Comparison of ENCODE assay signal across 1 cellular context in the genomic region with DNA sequence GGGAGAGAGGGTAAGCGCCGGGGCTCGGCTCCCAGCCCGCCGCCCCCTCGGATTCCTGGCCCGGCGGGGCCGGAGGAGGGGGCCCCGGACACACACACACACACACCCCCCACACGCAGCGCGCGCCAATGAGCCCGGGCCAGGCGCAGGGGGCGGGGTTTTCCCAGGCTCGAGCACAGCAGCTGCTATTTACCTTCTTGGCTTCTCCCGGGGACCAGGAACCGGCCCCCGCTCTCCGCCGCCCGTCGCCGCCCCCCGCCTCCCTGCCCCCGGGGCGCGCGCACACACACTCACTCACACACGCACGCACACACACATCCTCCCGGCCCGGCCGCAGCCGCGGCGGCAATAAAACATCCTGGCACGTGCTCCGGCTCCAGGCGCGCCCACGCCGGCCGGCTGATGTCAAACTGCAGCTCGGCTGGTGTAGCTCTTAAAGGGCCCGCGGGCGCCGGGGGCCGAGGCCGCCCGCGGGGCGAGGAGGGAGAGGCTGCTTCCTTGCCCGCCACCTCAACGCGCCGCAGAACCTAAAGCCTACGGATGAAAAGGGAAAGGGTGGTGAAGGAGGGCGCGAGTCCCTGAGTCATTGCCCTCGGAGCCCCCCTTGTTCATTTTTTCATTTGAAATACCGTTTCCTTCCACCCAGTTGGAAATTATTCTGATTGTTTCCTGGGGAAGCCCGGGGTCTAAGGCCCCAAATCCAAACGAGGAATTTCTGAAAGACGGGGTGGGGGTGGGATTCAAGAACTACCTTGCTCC.
A peak's percentile ranks its signal among the peaks of the same experiment; 100 is the strongest.
TF ChIP-seq lines count a peak whose summit lies in the region.

No MANE protein-coding gene starts in this region.

TF ChIP-seq in HEK293, 187 proteins besides CTCF, POLR2A, EP300 and RAD21 (continued from another document and continues in another):
- TF ChIP-seq, protein P1, sequence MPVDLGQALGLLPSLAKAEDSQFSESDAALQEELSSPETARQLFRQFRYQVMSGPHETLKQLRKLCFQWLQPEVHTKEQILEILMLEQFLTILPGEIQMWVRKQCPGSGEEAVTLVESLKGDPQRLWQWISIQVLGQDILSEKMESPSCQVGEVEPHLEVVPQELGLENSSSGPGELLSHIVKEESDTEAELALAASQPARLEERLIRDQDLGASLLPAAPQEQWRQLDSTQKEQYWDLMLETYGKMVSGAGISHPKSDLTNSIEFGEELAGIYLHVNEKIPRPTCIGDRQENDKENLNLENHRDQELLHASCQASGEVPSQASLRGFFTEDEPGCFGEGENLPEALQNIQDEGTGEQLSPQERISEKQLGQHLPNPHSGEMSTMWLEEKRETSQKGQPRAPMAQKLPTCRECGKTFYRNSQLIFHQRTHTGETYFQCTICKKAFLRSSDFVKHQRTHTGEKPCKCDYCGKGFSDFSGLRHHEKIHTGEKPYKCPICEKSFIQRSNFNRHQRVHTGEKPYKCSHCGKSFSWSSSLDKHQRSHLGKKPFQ (tag by site-specific recombination; IDR thresholded peaks at IDR 0.05), result peak; percentile 96
- TF ChIP-seq ZNF248 (tag by site-specific recombination; IDR thresholded peaks at IDR 0.05) (no peak), ZNF777 (tag by site-specific recombination; IDR thresholded peaks at IDR 0.05; ENCODE audit: borderline replicate concordance) (no peak), ZNF221 (tag by site-specific recombination; IDR thresholded peaks at IDR 0.05; ENCODE audit: borderline replicate concordance) (no peak), ZNF658 (tag by site-specific recombination; IDR thresholded peaks at IDR 0.05) (no peak), ZNF214 (tag by site-specific recombination; IDR thresholded peaks at IDR 0.05; ENCODE audit: borderline replicate concordance) (no peak), SETDB1 (IDR thresholded peaks at IDR 0.05; ENCODE audit: insufficient read length, low read length) (no peak), ZNF571 (tag by site-specific recombination; IDR thresholded peaks at IDR 0.05) (no peak), ZNF561 (tag by site-specific recombination; IDR thresholded peaks at IDR 0.05; ENCODE audit: borderline replicate concordance) (peak; percentile 85), ZNF391 (tag by site-specific recombination; IDR thresholded peaks at IDR 0.05; ENCODE audit: borderline replicate concordance, low read depth) (peak; percentile 99), ZBTB1 (tag by site-specific recombination; IDR thresholded peaks at IDR 0.05) (peak; percentile 100), ZNF112 (tag by site-specific recombination; IDR thresholded peaks at IDR 0.05) (no peak), YY2 (tag by site-specific recombination; IDR thresholded peaks at IDR 0.05) (no peak; the same call in 1 of the 2 replicates), ZNF133 (tag by site-specific recombination; IDR thresholded peaks at IDR 0.05) (no peak), ZNF155 (tag by site-specific recombination; IDR thresholded peaks at IDR 0.05) (no peak), ZNF416 (tag by site-specific recombination; IDR thresholded peaks at IDR 0.05) (no peak), HOXA7 (CRISPR knock-in tag; IDR thresholded peaks at IDR 0.05; ENCODE audit: borderline replicate concordance) (no peak), ZNF629 (tag by site-specific recombination; IDR thresholded peaks at IDR 0.05) (peak; percentile 96), ZNF354C (tag by site-specific recombination; IDR thresholded peaks at IDR 0.05; ENCODE audit: borderline replicate concordance, low read depth) (no peak), ZNF184 (tag by site-specific recombination; IDR thresholded peaks at IDR 0.05) (no peak), ZNF10 (tag by site-specific recombination; IDR thresholded peaks at IDR 0.05) (no peak; the same call in 1 of the 2 replicates), ZNF514 (tag by site-specific recombination; IDR thresholded peaks at IDR 0.05) (no peak), ZNF843 (tag by site-specific recombination; IDR thresholded peaks at IDR 0.05) (peak; percentile 99), ZBTB8A (tag by site-specific recombination; IDR thresholded peaks at IDR 0.05) (peak; percentile 99), ZNF558 (tag by site-specific recombination; IDR thresholded peaks at IDR 0.05) (no peak), ZNF2 (tag by site-specific recombination; IDR thresholded peaks at IDR 0.05) (peak; percentile 95), ZNF837 (tag by site-specific recombination; IDR thresholded peaks at IDR 0.05) (no peak), ZNF776 (tag by site-specific recombination; IDR thresholded peaks at IDR 0.05; ENCODE audit: borderline replicate concordance) (no peak), ZNF510 (tag by site-specific recombination; IDR thresholded peaks at IDR 0.05; ENCODE audit: insufficient replicate concordance) (no peak), ZNF132 (tag by site-specific recombination; IDR thresholded peaks at IDR 0.05; ENCODE audit: borderline replicate concordance) (no peak), ZNF350 (tag by site-specific recombination; IDR thresholded peaks at IDR 0.05) (no peak), ZNF792 (tag by site-specific recombination; IDR thresholded peaks at IDR 0.05) (0 out of 2 replicates have a peak, but pooled peaks have one; percentile 70), ZNF121 (tag by site-specific recombination; IDR thresholded peaks at IDR 0.05) (no peak; the same call in none of the 2 replicates), ZXDB (tag by site-specific recombination; IDR thresholded peaks at IDR 0.05) (peak; percentile 97), ZNF48 (tag by site-specific recombination; IDR thresholded peaks at IDR 0.05) (no peak), HOXD13 (CRISPR knock-in tag; IDR thresholded peaks at IDR 0.05; ENCODE audit: borderline replicate concordance) (peak; percentile 98)
- TF ChIP-seq, protein P2, sequence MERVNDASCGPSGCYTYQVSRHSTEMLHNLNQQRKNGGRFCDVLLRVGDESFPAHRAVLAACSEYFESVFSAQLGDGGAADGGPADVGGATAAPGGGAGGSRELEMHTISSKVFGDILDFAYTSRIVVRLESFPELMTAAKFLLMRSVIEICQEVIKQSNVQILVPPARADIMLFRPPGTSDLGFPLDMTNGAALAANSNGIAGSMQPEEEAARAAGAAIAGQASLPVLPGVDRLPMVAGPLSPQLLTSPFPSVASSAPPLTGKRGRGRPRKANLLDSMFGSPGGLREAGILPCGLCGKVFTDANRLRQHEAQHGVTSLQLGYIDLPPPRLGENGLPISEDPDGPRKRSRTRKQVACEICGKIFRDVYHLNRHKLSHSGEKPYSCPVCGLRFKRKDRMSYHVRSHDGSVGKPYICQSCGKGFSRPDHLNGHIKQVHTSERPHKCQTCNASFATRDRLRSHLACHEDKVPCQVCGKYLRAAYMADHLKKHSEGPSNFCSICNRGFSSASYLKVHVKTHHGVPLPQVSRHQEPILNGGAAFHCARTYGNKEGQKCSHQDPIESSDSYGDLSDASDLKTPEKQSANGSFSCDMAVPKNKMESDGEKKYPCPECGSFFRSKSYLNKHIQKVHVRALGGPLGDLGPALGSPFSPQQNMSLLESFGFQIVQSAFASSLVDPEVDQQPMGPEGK (tag by site-specific recombination; IDR thresholded peaks at IDR 0.05), result peak; percentile 100
- TF ChIP-seq, protein P3, sequence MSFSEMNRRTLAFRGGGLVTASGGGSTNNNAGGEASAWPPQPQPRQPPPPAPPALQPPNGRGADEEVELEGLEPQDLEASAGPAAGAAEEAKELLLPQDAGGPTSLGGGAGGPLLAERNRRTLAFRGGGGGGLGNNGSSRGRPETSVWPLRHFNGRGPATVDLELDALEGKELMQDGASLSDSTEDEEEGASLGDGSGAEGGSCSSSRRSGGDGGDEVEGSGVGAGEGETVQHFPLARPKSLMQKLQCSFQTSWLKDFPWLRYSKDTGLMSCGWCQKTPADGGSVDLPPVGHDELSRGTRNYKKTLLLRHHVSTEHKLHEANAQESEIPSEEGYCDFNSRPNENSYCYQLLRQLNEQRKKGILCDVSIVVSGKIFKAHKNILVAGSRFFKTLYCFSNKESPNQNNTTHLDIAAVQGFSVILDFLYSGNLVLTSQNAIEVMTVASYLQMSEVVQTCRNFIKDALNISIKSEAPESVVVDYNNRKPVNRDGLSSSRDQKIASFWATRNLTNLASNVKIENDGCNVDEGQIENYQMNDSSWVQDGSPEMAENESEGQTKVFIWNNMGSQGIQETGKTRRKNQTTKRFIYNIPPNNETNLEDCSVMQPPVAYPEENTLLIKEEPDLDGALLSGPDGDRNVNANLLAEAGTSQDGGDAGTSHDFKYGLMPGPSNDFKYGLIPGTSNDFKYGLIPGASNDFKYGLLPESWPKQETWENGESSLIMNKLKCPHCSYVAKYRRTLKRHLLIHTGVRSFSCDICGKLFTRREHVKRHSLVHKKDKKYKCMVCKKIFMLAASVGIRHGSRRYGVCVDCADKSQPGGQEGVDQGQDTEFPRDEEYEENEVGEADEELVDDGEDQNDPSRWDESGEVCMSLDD (tag by site-specific recombination; IDR thresholded peaks at IDR 0.05), result peak; percentile 99
- TF ChIP-seq, protein P4, sequence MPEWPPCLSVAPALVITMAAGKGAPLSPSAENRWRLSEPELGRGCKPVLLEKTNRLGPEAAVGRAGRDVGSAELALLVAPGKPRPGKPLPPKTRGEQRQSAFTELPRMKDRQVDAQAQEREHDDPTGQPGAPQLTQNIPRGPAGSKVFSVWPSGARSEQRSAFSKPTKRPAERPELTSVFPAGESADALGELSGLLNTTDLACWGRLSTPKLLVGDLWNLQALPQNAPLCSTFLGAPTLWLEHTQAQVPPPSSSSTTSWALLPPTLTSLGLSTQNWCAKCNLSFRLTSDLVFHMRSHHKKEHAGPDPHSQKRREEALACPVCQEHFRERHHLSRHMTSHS (tag by site-specific recombination; IDR thresholded peaks at IDR 0.05), result peak; percentile 100
- TF ChIP-seq, protein P5, sequence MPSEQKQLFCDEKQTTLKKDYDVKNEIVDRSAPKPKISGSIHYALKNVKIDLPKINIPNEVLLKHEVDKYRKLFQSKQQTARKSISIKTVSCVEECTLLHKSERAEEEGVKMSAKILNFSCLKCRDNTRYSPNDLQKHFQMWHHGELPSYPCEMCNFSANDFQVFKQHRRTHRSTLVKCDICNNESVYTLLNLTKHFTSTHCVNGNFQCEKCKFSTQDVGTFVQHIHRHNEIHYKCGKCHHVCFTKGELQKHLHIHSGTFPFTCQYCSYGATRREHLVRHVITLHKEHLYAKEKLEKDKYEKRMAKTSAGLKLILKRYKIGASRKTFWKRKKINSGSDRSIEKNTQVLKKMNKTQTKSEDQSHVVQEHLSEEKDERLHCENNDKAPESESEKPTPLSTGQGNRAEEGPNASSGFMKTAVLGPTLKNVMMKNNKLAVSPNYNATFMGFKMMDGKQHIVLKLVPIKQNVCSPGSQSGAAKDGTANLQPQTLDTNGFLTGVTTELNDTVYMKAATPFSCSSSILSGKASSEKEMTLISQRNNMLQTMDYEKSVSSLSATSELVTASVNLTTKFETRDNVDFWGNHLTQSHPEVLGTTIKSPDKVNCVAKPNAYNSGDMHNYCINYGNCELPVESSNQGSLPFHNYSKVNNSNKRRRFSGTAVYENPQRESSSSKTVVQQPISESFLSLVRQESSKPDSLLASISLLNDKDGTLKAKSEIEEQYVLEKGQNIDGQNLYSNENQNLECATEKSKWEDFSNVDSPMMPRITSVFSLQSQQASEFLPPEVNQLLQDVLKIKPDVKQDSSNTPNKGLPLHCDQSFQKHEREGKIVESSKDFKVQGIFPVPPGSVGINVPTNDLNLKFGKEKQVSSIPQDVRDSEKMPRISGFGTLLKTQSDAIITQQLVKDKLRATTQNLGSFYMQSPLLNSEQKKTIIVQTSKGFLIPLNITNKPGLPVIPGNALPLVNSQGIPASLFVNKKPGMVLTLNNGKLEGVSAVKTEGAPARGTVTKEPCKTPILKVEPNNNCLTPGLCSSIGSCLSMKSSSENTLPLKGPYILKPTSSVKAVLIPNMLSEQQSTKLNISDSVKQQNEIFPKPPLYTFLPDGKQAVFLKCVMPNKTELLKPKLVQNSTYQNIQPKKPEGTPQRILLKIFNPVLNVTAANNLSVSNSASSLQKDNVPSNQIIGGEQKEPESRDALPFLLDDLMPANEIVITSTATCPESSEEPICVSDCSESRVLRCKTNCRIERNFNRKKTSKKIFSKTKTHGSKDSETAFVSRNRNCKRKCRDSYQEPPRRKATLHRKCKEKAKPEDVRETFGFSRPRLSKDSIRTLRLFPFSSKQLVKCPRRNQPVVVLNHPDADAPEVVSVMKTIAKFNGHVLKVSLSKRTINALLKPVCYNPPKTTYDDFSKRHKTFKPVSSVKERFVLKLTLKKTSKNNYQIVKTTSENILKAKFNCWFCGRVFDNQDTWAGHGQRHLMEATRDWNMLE (tag by site-specific recombination; conservative IDR thresholded peaks at IDR 0.05; ENCODE audit: low read depth), result no peak
- TF ChIP-seq, protein P6, sequence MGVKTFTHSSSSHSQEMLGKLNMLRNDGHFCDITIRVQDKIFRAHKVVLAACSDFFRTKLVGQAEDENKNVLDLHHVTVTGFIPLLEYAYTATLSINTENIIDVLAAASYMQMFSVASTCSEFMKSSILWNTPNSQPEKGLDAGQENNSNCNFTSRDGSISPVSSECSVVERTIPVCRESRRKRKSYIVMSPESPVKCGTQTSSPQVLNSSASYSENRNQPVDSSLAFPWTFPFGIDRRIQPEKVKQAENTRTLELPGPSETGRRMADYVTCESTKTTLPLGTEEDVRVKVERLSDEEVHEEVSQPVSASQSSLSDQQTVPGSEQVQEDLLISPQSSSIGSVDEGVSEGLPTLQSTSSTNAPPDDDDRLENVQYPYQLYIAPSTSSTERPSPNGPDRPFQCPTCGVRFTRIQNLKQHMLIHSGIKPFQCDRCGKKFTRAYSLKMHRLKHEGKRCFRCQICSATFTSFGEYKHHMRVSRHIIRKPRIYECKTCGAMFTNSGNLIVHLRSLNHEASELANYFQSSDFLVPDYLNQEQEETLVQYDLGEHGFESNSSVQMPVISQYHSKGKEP (tag by site-specific recombination; IDR thresholded peaks at IDR 0.05), result peak; percentile 86
- TF ChIP-seq, protein P7, sequence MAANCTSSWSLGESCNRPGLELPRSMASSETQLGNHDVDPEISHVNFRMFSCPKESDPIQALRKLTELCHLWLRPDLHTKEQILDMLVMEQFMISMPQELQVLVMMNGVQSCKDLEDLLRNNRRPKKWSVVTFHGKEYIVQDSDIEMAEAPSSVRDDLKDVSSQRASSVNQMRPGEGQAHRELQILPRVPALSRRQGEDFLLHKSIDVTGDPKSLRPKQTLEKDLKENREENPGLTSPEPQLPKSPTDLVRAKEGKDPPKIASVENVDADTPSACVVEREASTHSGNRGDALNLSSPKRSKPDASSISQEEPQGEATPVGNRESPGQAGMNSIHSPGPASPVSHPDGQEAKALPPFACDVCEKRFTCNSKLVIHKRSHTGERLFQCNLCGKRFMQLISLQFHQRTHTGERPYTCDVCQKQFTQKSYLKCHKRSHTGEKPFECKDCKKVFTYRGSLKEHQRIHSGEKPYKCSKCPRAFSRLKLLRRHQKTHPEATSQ (tag by site-specific recombination; IDR thresholded peaks at IDR 0.05), result peak; percentile 91
- TF ChIP-seq, protein P8, sequence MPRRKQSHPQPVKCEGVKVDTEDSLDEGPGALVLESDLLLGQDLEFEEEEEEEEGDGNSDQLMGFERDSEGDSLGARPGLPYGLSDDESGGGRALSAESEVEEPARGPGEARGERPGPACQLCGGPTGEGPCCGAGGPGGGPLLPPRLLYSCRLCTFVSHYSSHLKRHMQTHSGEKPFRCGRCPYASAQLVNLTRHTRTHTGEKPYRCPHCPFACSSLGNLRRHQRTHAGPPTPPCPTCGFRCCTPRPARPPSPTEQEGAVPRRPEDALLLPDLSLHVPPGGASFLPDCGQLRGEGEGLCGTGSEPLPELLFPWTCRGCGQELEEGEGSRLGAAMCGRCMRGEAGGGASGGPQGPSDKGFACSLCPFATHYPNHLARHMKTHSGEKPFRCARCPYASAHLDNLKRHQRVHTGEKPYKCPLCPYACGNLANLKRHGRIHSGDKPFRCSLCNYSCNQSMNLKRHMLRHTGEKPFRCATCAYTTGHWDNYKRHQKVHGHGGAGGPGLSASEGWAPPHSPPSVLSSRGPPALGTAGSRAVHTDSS (tag by site-specific recombination; IDR thresholded peaks at IDR 0.05), result 0 out of 2 replicates have a peak, but pooled peaks have one; percentile 14
